ENCODE assay signal across 18 cellular contexts in genomic region chr5:26690511-26690910, GRCh38.
A peak's percentile ranks its signal among the peaks of the same experiment; 100 is the strongest.
DNase-seq lines count a peak whose midpoint lies in the region; ATAC-seq and TF ChIP-seq lines count a peak whose summit lies in the region.
"Had no signal": no experiment of that assay in that cellular context is flagged by ENCODE, and none has a peak within 500 bp of the region (broad histone marks: within the 10 kb centered on the region; RNA-seq: fewer than 3 reads in every experiment).

No MANE protein-coding gene starts in this region.

- no peaks in the 10 kb centered on the region for H3K36me3 Mint-ChIP-seq in glutamatergic neuron (ENCODE audit: unreplicated experiment)
- no peaks in the 10 kb centered on the region for H3K36me3 Mint-ChIP-seq in T-helper 2 cell treated with Interferon-gamma antibody and Interleukin-4, amounts not matched to agents 5 μg/mL and 100 μg/mL, for 36 hours (ENCODE audit: low read depth)

- H3K4me1 ChIP-seq in Karpas-422 (ENCODE audit: low read length) = no peaks in the 10 kb centered on the region
- H3K4me1 ChIP-seq in right cardiac atrium (ENCODE audit: control insufficient read depth, insufficient read depth, low read length) = no peaks in the 10 kb centered on the region
- H3K4me1 ChIP-seq: Caco-2 had no signal

- H3K36me3 ChIP-seq in Karpas-422 (ENCODE audit: insufficient read depth, low read length) = no peaks in the 10 kb centered on the region

- WGBS in right cardiac atrium = 43% methylated on average over 1 of the region's 1 CpG

- H3K4me3 ChIP-seq in Karpas-422 (ENCODE audit: low read length) (no peak overlapping the region), right cardiac atrium (ENCODE audit: low read length) (no peak overlapping the region)
- H3K4me3 ChIP-seq: GM12878 had no signal

- no peaks in the 10 kb centered on the region for H3K79me2 ChIP-seq in Karpas-422 (ENCODE audit: low read length)

- no peak overlapping the region for H3K9ac ChIP-seq in Karpas-422 (ENCODE audit: low read length)

- peak overlapping the region; percentile 19 for H3K27ac Mint-ChIP-seq in glutamatergic neuron (ENCODE audit: unreplicated experiment)
- no peak overlapping the region for H3K27ac Mint-ChIP-seq in T-helper 2 cell treated with Interferon-gamma antibody and Interleukin-4, amounts not matched to agents 5 μg/mL and 100 μg/mL, for 36 hours
- H3K27ac Mint-ChIP-seq: CD4-positive, alpha-beta T cell; HFFc6 had no signal

- no peak for ATAC-seq in right cardiac atrium
- ATAC-seq: GM12878 had no signal

- no peak for DNase-seq in Karpas-422
- DNase-seq in NCI-H82 treated with DMSO at 0.1 percent for 48 hours (lab: John Stamatoyannopoulos, UW; ENCODE audit: unreplicated experiment) = peak; percentile 87
- DNase-seq in glutamatergic neuron = no peak
- no peak for DNase-seq in right cardiac atrium
- DNase-seq in activated CD4-positive, alpha-beta T cell treated with anti-CD3 and anti-CD28 coated beads, Interleukin-2, amount 50 U/mL, for 1 hour = no peak
- DNase-seq in DMS 273 treated with DMSO at 0.1 percent for 48 hours (lab: John Stamatoyannopoulos, UW) = no peak
- no peak for DNase-seq in T-helper 2 cell treated with Interferon-gamma antibody and Interleukin-4, amounts not matched to agents 5 μg/mL and 100 μg/mL, for 36 hours (ENCODE audit: low spot score)
- DNase-seq: AML-193; Caco-2; CD4-positive, alpha-beta T cell; DMS53; DND-41; EL; HCEC 1CT; HFFc6 had no signal

- H3K4me1 Mint-ChIP-seq in glutamatergic neuron (ENCODE audit: low read depth, unreplicated experiment) = no peaks in the 10 kb centered on the region
- no peaks in the 10 kb centered on the region for H3K4me1 Mint-ChIP-seq in T-helper 2 cell treated with Interferon-gamma antibody and Interleukin-4, amounts not matched to agents 5 μg/mL and 100 μg/mL, for 36 hours (ENCODE audit: low read depth)

- intact Hi-C loops in right cardiac atrium (cut with DNase I) = no loop called here

- H3K9me2 ChIP-seq in Karpas-422 (replicated peaks; ENCODE audit: insufficient read depth, low read length) = no peaks in the 10 kb centered on the region

- H3K9me3 ChIP-seq in Karpas-422 (ENCODE audit: low read length) (peaks cover 16% of the 10 kb centered on the region), right cardiac atrium (ENCODE audit: control insufficient read depth, low read length) (no peaks in the 10 kb centered on the region)
- H3K9me3 ChIP-seq: Caco-2 had no signal

- H2AFZ ChIP-seq in Karpas-422 (ENCODE audit: low read length) = peak overlapping the region; percentile 53

- H3K4me2 ChIP-seq in Karpas-422 (ENCODE audit: low read depth, low read length, poor library complexity, severe bottlenecking) = no peak overlapping the region

- no peaks in the 10 kb centered on the region for H3K9me3 Mint-ChIP-seq in glutamatergic neuron (ENCODE audit: unreplicated experiment)
- H3K9me3 Mint-ChIP-seq in T-helper 2 cell treated with Interferon-gamma antibody and Interleukin-4, amounts not matched to agents 5 μg/mL and 100 μg/mL, for 36 hours = peaks cover 47% of the 10 kb centered on the region

- H4K20me1 ChIP-seq in Karpas-422 (ENCODE audit: insufficient read depth, low read depth, low read length) = no peaks in the 10 kb centered on the region

- H3K27me3 Mint-ChIP-seq in glutamatergic neuron (ENCODE audit: unreplicated experiment) = no peaks in the 10 kb centered on the region
- H3K27me3 Mint-ChIP-seq in T-helper 2 cell treated with Interferon-gamma antibody and Interleukin-4, amounts not matched to agents 5 μg/mL and 100 μg/mL, for 36 hours (ENCODE audit: low read depth) = no peaks in the 10 kb centered on the region
- H3K27me3 Mint-ChIP-seq: CD4-positive, alpha-beta T cell had no signal

- H3K27ac ChIP-seq in Karpas-422 (ENCODE audit: low read length) (no peak overlapping the region), right cardiac atrium (ENCODE audit: low read length) (no peak overlapping the region)
- H3K27ac ChIP-seq: C4-2B, HL-60 had no signal

- no peak overlapping the region for H3K4me3 Mint-ChIP-seq in glutamatergic neuron (ENCODE audit: unreplicated experiment)
- no peak overlapping the region for H3K4me3 Mint-ChIP-seq in T-helper 2 cell treated with Interferon-gamma antibody and Interleukin-4, amounts not matched to agents 5 μg/mL and 100 μg/mL, for 36 hours
- H3K4me3 Mint-ChIP-seq: CD4-positive, alpha-beta T cell; HFFc6 had no signal

- TF ChIP-seq CTCF in glutamatergic neuron (IDR thresholded peaks at IDR 0.05; ENCODE audit: partially characterized antibody, unreplicated experiment) = no peak

- H3K27me3 ChIP-seq in Karpas-422 (ENCODE audit: low read length) (no peaks in the 10 kb centered on the region), right cardiac atrium (ENCODE audit: control insufficient read depth, insufficient read depth) (no peaks in the 10 kb centered on the region)
